In genomic region chr12:122062832-122063690, GRCh38 we compare ENCODE assay signal across 7 cellular contexts. TPM values are rescaled to one million over a fixed set of nuclear protein-coding genes. Genes with fewer than 3 reads are reported as not detected.
DNase-seq lines count a peak whose midpoint lies in the region; ATAC-seq and TF ChIP-seq lines count a peak whose summit lies in the region.

No MANE protein-coding gene starts in this region.

- H3K4me3 ChIP-seq in PC-3 (ENCODE audit: low read length) (peak overlapping the region; percentile 21), dorsolateral prefrontal cortex (peak overlapping the region in 6 of 59 donors; percentile 9 to 23 (median 16)), mesendoderm (ENCODE audit: low read length) (no peak overlapping the region), uterus (peak overlapping the region; percentile 13 to 29)

- H3K23ac ChIP-seq in mesendoderm (ENCODE audit: low read length) = no peak overlapping the region

- H3F3A ChIP-seq in PC-3 (ENCODE audit: low read length, unreplicated experiment) = peaks cover 17% of the 10 kb centered on the region

- DNase-seq in HCEC 1CT = peak; percentile 58
- DNase-seq in PC-3 = peak; percentile 93
- DNase-seq in dorsolateral prefrontal cortex = no peak
- peak; percentile 95 for DNase-seq in mesendoderm
- peak; percentile 80 to 87 for DNase-seq in uterus
- no peak for DNase-seq in stimulated activated CD4-positive, alpha-beta T cell treated with anti-CD3 and anti-CD28 coated beads, Interleukin-1b, Interleukin-23, amount 100 ng/mL, for 48 hours

- TF ChIP-seq CTCF in PC-3 (conservative IDR thresholded peaks at IDR 0.05; ENCODE audit: low read depth, low read length) = no peak
- no peak for TF ChIP-seq CTCF in dorsolateral prefrontal cortex (IDR thresholded peaks at IDR 0.05 in 54 of 56, conservative IDR thresholded peaks at IDR 0.05 in 2 of 56; ENCODE audit: low read depth in 1 of 56, partially characterized antibody in 56 of 56)
- TF ChIP-seq CTCF in uterus (IDR thresholded peaks at IDR 0.05) = no peak

- ATAC-seq in PC-3 (peak; percentile 85), GM18519 (IDR thresholded peaks at IDR 0.05; ENCODE audit: low FRiP score, unreplicated experiment) (no peak)

- peaks cover 38% of the 10 kb centered on the region for H3K4me1 ChIP-seq in PC-3 (ENCODE audit: insufficient read depth, low read length)
- peaks cover 11% of the 10 kb centered on the region for H3K4me1 ChIP-seq in mesendoderm (ENCODE audit: control insufficient read depth, low read depth, low read length)
- peaks cover 6 to 16% of the 10 kb centered on the region in 2 donors for H3K4me1 ChIP-seq in uterus

- H2BK15ac ChIP-seq in mesendoderm (replicated peaks; ENCODE audit: low read depth) = no peak overlapping the region

- peak in 1 of 2 donors; percentile 46 for TF ChIP-seq POLR2A in uterus (IDR thresholded peaks at IDR 0.05)

- H3K79me1 ChIP-seq in mesendoderm (ENCODE audit: low read length) = no peaks in the 10 kb centered on the region

- POLR2A ChIA-PET in PC-3 (lab: Charles Lee; ENCODE audit: unreplicated experiment) = interaction anchor here (0.7 to 1.2 kb wide), 2 partner anchors 13 to 17 kb away, joined by 5 to 6 read pairs; no protein-coding TSS in a partner anchor

- H2BK5ac ChIP-seq in mesendoderm (ENCODE audit: low read length) = peak overlapping the region; percentile 83

- H3K9me2 ChIP-seq in PC-3 (replicated peaks; ENCODE audit: low read length) = no peaks in the 10 kb centered on the region

- H3K79me2 ChIP-seq in PC-3 (ENCODE audit: low read length) (no peaks in the 10 kb centered on the region), mesendoderm (ENCODE audit: control insufficient read depth, insufficient read depth, low read length) (no peaks in the 10 kb centered on the region)

- no peak overlapping the region for H4K8ac ChIP-seq in mesendoderm (ENCODE audit: low read depth, low read length)

- peak overlapping the region; percentile 3 for H3K18ac ChIP-seq in mesendoderm (ENCODE audit: low read length)

- no peak overlapping the region for H3K4ac ChIP-seq in mesendoderm (ENCODE audit: low read depth, low read length)

- H3K27me3 ChIP-seq in PC-3 (ENCODE audit: low read length) (no peaks in the 10 kb centered on the region), dorsolateral prefrontal cortex (no peaks in the 10 kb centered on the region), mesendoderm (ENCODE audit: insufficient read depth, low read length, poor library complexity) (no peaks in the 10 kb centered on the region), uterus (no peaks in the 10 kb centered on the region)

- H3K4me2 ChIP-seq in PC-3 (ENCODE audit: low read length) (peak overlapping the region; percentile 55), mesendoderm (ENCODE audit: low read length) (no peak overlapping the region)

- peaks cover 15% of the 10 kb centered on the region; the same call in 1 of the 2 replicates for H3K36me3 ChIP-seq in PC-3 (ENCODE audit: low read depth, low read length)
- no peaks in the 10 kb centered on the region for H3K36me3 ChIP-seq in mesendoderm (ENCODE audit: control insufficient read depth, insufficient read depth, low read length)
- no peaks in the 10 kb centered on the region for H3K36me3 ChIP-seq in uterus

- H2AK5ac ChIP-seq in mesendoderm (ENCODE audit: low read length) = peak overlapping the region; percentile 83

- H4K20me1 ChIP-seq in PC-3 (ENCODE audit: low read length) = no peaks in the 10 kb centered on the region

- peak overlapping the region; percentile 83 for H3K27ac ChIP-seq in PC-3 (ENCODE audit: low read length)
- H3K27ac ChIP-seq in dorsolateral prefrontal cortex = peak overlapping the region; percentile 14 to 91 (median 81)
- H3K27ac ChIP-seq in mesendoderm (ENCODE audit: low read depth, low read length) = peak overlapping the region; percentile 73
- H3K27ac ChIP-seq in uterus = peak overlapping the region; percentile 88 to 95

- intact Hi-C loops in PC-3 (cut with micrococcal nuclease) = loop anchor here (2.0 kb wide), 2 partner anchors 48 to 60 kb away; no protein-coding TSS in a partner anchor
- intact Hi-C loops in dorsolateral prefrontal cortex (cut with DNase I) = no loop called here
- intact Hi-C loops in uterus (cut with DNase I; ENCODE audit: low total_unique reads) = no loop called here

- BruUV-seq in PC-3 (replicated peaks; lab: Mats Ljungman, UMichigan) = TSS peak; percentile 30

- H3K56ac ChIP-seq in mesendoderm (ENCODE audit: low read length) = peak overlapping the region; percentile 86

- H2BK120ac ChIP-seq in mesendoderm (ENCODE audit: low read depth, low read length) = no peak overlapping the region

- H3K9ac ChIP-seq in PC-3 (ENCODE audit: low read length) (peak overlapping the region; percentile 56), mesendoderm (ENCODE audit: low read length) (peak overlapping the region; percentile 51)

- H3K9me3 ChIP-seq in PC-3 (ENCODE audit: low read length) (no peaks in the 10 kb centered on the region), uterus (no peaks in the 10 kb centered on the region)

- peak overlapping the region; percentile 63 for H2AFZ ChIP-seq in PC-3 (ENCODE audit: low read length)

- no CpG with 5 or more reads among the region's 19 CpGs for WGBS in mesendoderm (ENCODE audit: extremely low coverage, insufficient coverage, low lambda C conversion rate)

- H4K5ac ChIP-seq in mesendoderm (ENCODE audit: low read length) = peak overlapping the region; percentile 95

- CTCF ChIA-PET in PC-3 (lab: Charles Lee) = interaction anchor here (0.5 to 1.1 kb wide), 5 partner anchors 9 to 129 kb away, joined by 3 to 5 read pairs (median 4); no protein-coding TSS in a partner anchor

RNA-seq across cellular contexts. Expression of gene MLXIP, which starts 15.5 kb away (rescaled TPM):
- 16.7 and 21.8 TPM in 2 replicates for total RNA-seq in PC-3 (2014; rRNA removed)
- total RNA-seq in dorsolateral prefrontal cortex = 10 to 100 TPM; 22.2 to 78.4 (median 49.7) TPM
- 48.2 TPM for polyA plus RNA-seq in mesendoderm (2013, experiment 1 of 2)
- polyA plus RNA-seq in mesendoderm (2013, experiment 2 of 2) = 49.6 TPM
- 10 to 100 TPM; 21.5 to 88.7 (median 24.7) TPM for total RNA-seq in uterus

RNA-seq across cellular contexts. Expression of gene BCL7A, which starts 41.4 kb away (rescaled TPM):
- total RNA-seq in PC-3 (2014; rRNA removed) = 31.6 and 32.5 TPM in 2 replicates
- total RNA-seq in dorsolateral prefrontal cortex = 10 to 100 TPM; 25.2 to 50.3 (median 39.4) TPM
- polyA plus RNA-seq in mesendoderm (2013, experiment 1 of 2) = 5.7 TPM
- polyA plus RNA-seq in mesendoderm (2013, experiment 2 of 2) = 6.0 TPM
- 10 to 100 TPM in 1 of 4 donors, 1 to 10 TPM in 1, under 1 TPM in 2; 0.26 to 12.2 (median 4.2) TPM for total RNA-seq in uterus

Comparison
In these comparisons a context has a peak if more than half of its experiments do, and no peak if none do; other contexts are left out.
1. DNase-seq: peak in HCEC 1CT (single experiment), PC-3 (single experiment), mesendoderm (single experiment) and uterus (2 of 2); none in dorsolateral prefrontal cortex (0 of 10) and stimulated activated CD4-positive, alpha-beta T cell treated with anti-CD3 and anti-CD28 coated beads, Interleukin-1b, Interleukin-23, amount 100 ng/mL, for 48 hours (single experiment).
2. Peak in every context shown above with its lines, with median percentiles within 50 percentile points of each other: H3K27ac ChIP-seq.